Comparison of ENCODE assay signal across 26 cellular contexts in the genomic region with DNA sequence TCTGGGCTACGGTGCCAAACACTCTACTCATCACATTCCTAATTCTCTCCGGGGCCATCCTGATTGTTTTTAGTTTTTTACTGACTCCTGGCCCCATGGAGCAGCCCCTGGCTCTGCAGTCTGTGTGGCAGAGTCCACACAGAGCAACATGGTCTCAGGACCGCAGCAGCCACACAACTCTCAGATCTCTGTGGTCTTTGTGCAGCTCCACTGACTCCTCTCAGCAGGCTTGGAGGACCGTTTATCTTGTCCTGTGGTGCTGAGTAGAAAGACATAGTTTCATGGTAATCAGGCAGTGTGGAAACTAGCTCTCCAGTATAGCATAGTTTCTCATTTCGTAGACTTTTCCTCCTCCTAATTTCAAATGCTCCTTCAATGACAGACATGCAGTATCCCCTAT.
"Had no signal": no experiment of that assay in that cellular context is flagged by ENCODE, and none has a peak within 500 bp of the region (broad histone marks: within the 10 kb centered on the region; RNA-seq: fewer than 3 reads in every experiment).

No MANE protein-coding gene starts in this region.

- H3K27ac ChIP-seq: adrenal gland, PC-9 had no signal

- H3K27ac Mint-ChIP-seq: activated B cell treated with CpG ODN at 0.5 μM for 24 hours; activated CD4-positive, alpha-beta T cell treated with anti-CD3 and anti-CD28 coated beads, Interleukin-2, amount 10 ng/mL, durations not matched to agents 24 days and 14 days; activated naive CD8-positive, alpha-beta T cell treated with anti-CD3 and anti-CD28 coated beads, Interleukin-2, amount 10 ng/mL, durations not matched to agents 7 days and 5 days; activated T-cell treated with anti-CD3 and anti-CD28 coated beads, Interleukin-2, amount 50 U/mL, for 72 hours; activated T-helper 2 cell treated with anti-CD3 and anti-CD28 coated beads, Interferon-gamma antibody, Interleukin-2, Interleukin-4, amounts not matched to agents 10 μg/mL and 5 μg/mL and 100 μg/mL, durations not matched to agents 14 hours and 24 hours and 36 hours; T-helper 17 cell had no signal

- H3K36me3 ChIP-seq: adrenal gland had no signal

- H3K4me1 Mint-ChIP-seq: activated B cell treated with CpG ODN at 0.5 μM for 24 hours; activated CD4-positive, alpha-beta T cell treated with anti-CD3 and anti-CD28 coated beads, Interleukin-2, amount 10 ng/mL, durations not matched to agents 24 days and 14 days; activated naive CD8-positive, alpha-beta T cell treated with anti-CD3 and anti-CD28 coated beads, Interleukin-2, amount 10 ng/mL, durations not matched to agents 7 days and 5 days; central memory CD8-positive, alpha-beta T cell; T-helper 17 cell had no signal

- H2AFZ ChIP-seq: PC-9 had no signal

- ATAC-seq: activated T-cell treated with anti-CD3 and anti-CD28 coated beads, Interleukin-2, amount 50 U/mL, for 72 hours; T-helper 17 cell had no signal

- H3K9me3 ChIP-seq: adrenal gland had no signal

- H3K4me3 ChIP-seq: adrenal gland, PC-9 had no signal

- H3K36me3 Mint-ChIP-seq: activated naive CD8-positive, alpha-beta T cell treated with anti-CD3 and anti-CD28 coated beads, Interleukin-2, amount 10 ng/mL, durations not matched to agents 7 days and 5 days had no signal

- H3K27me3 ChIP-seq: adrenal gland had no signal

- H3K4me2 ChIP-seq: PC-9 had no signal

- DNase-seq: activated B cell treated with CpG ODN at 0.5 μM for 24 hours; activated CD4-positive, alpha-beta T cell treated with anti-CD3 and anti-CD28 coated beads for 1 hour; activated CD4-positive, alpha-beta T cell treated with anti-CD3 and anti-CD28 coated beads, Interleukin-2, amount 10 ng/mL, durations not matched to agents 24 days and 14 days; activated CD4-positive, alpha-beta T cell treated with anti-CD3 and anti-CD28 coated beads, Interleukin-2, amount 50 U/mL, for 48 hours; activated CD8-positive, alpha-beta memory T cell treated with anti-CD3 and anti-CD28 coated beads for 24 hours; activated naive CD4-positive, alpha-beta T cell treated with anti-CD3 and anti-CD28 coated beads, Interleukin-2, amount 50 U/mL, for 16 hours; activated naive CD8-positive, alpha-beta T cell treated with anti-CD3 and anti-CD28 coated beads, Interleukin-2, amount 10 ng/mL, durations not matched to agents 7 days and 5 days; activated T-cell treated with anti-CD3 and anti-CD28 coated beads for 4 hours; activated T-cell treated with anti-CD3 and anti-CD28 coated beads, Interleukin-2, amount 50 U/mL, for 72 hours; adrenal gland; anterior cingulate cortex; Karpas-422; MM.1S; NCI-H1105 treated with DMSO at 0.1 percent for 48 hours; NCI-H1436 treated with DMSO at 0.1 percent for 48 hours; NCI-H187 treated with DMSO at 0.1 percent for 48 hours; NCI-H2081 treated with DMSO at 0.1 percent for 48 hours; NCI-H446; NCI-H524; PC-9; SIG-M5; T-helper 17 cell; T-helper 9 cell had no signal

- H3K27me3 Mint-ChIP-seq: central memory CD8-positive, alpha-beta T cell had no signal

- H3K4me1 ChIP-seq: adrenal gland had no signal

- H3K4me3 Mint-ChIP-seq: activated B cell treated with CpG ODN at 0.5 μM for 24 hours; activated CD4-positive, alpha-beta T cell treated with anti-CD3 and anti-CD28 coated beads, Interleukin-2, amount 10 ng/mL, durations not matched to agents 24 days and 14 days; activated naive CD8-positive, alpha-beta T cell treated with anti-CD3 and anti-CD28 coated beads, Interleukin-2, amount 10 ng/mL, durations not matched to agents 7 days and 5 days; activated T-cell treated with anti-CD3 and anti-CD28 coated beads, Interleukin-2, amount 50 U/mL, for 72 hours; brain; central memory CD8-positive, alpha-beta T cell; T-helper 17 cell had no signal
